16 cellular contexts compared by ENCODE assay signal in the genomic region with DNA sequence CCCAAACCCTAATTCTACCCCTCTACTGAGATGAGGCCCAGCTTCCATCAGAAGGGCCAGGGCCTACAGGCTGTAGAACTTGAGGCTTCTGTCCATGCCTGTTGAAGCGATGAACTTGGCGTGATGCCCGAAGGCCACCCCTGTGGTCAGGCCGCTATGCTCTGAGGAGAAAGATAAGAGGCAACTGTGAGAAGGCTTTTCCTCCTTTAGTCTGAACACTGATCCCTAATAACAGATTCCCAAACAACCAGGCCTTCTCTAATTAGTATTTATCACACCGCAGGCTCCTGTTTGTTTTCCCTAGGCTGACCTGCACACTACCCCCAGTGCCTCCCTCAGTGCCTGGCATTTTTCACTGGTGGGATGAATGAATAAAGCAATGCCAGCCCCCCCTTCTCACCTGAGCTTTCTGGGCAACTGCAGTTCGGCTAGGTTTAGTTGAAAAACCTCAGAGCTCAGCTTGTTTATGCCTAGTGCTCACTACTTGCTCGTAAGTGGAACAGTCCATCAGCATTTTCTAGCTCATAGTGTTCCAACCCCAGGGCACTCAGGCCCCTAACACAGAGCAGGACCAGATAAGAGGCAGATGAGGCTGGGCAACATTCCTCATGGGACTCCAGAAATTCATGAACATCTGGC. TPM values are rescaled to one million over a fixed set of nuclear protein-coding genes. Genes with fewer than 3 reads are reported as not detected.
A peak's percentile ranks its signal among the peaks of the same experiment; 100 is the strongest.
DNase-seq lines count a peak whose midpoint lies in the region; ATAC-seq and TF ChIP-seq lines count a peak whose summit lies in the region.
"Had no signal": no experiment of that assay in that cellular context is flagged by ENCODE, and none has a peak within 500 bp of the region (broad histone marks: within the 10 kb centered on the region; RNA-seq: fewer than 3 reads in every experiment).

No MANE protein-coding gene starts in this region.

- H3K4me1 ChIP-seq in stomach: peaks cover 0 to 20% (median 11%) of the 10 kb centered on the region in 4 donors
- H3K4me1 ChIP-seq: vagina had no signal

- TF ChIP-seq POLR2A in erythroblast (IDR thresholded peaks at IDR 0.05; ENCODE audit: low read length) (no peak), stomach (IDR thresholded peaks at IDR 0.05) (no peak)

- H3K36me3 Mint-ChIP-seq in activated naive CD4-positive, alpha-beta T cell treated with anti-CD3 and anti-CD28 coated beads for 36 hours (ENCODE audit: low read depth): peaks cover 43% of the 10 kb centered on the region
- H3K36me3 Mint-ChIP-seq: activated naive CD8-positive, alpha-beta T cell had no signal

- no peaks in the 10 kb centered on the region for H3K27me3 ChIP-seq in stomach
- H3K27me3 ChIP-seq: vagina had no signal

- CTCF ChIA-PET in activated naive CD4-positive, alpha-beta T cell treated with anti-CD3 and anti-CD28 coated beads for 36 hours (lab: Charles Lee): interaction anchor here (1.2 to 1.6 kb wide), 2 partner anchors 14 to 60 kb away, joined by 3 read pairs; no protein-coding TSS in a partner anchor

- DNase-seq in activated naive CD4-positive, alpha-beta T cell treated with anti-CD3 and anti-CD28 coated beads for 36 hours: no peak
- DNase-seq in activated naive CD4-positive, alpha-beta T cell treated with anti-CD3 and anti-CD28 coated beads, Interleukin-2, amount 50 U/mL, for 16 hours: no peak
- DNase-seq in erythroblast (lab: John Stamatoyannopoulos, UW): peak; percentile 88 to 90
- DNase-seq in stomach: peak; percentile 50
- DNase-seq in HPDE6-E6E7 (ENCODE audit: extremely low spot score): no peak
- DNase-seq: ACHN, KBM-7, NCI-H1436 treated with DMSO at 0.1 percent for 48 hours, NCI-H524 treated with DMSO at 0.1 percent for 48 hours, posterior cingulate gyrus, RPMI8226, T-helper 9 cell had no signal

- H3K9me3 ChIP-seq in stomach: no peaks in the 10 kb centered on the region
- H3K9me3 ChIP-seq: vagina had no signal

- peaks cover 28 to 70% (median 66%) of the 10 kb centered on the region in 4 donors for H3K36me3 ChIP-seq in stomach

- no peak overlapping the region for H3K4me3 ChIP-seq in stomach
- H3K4me3 ChIP-seq: vagina had no signal

- intact Hi-C loops in activated naive CD4-positive, alpha-beta T cell treated with anti-CD3 and anti-CD28 coated beads for 36 hours (cut with micrococcal nuclease): no loop called here
- intact Hi-C loops in stomach (cut with DNase I; ENCODE audit: low total_unique reads): no loop called here

- no peak for TF ChIP-seq CTCF in stomach (IDR thresholded peaks at IDR 0.05)

- no peak for TF ChIP-seq EP300 in stomach (IDR thresholded peaks at IDR 0.05)

- no peaks in the 10 kb centered on the region for H3K27me3 Mint-ChIP-seq in activated naive CD4-positive, alpha-beta T cell treated with anti-CD3 and anti-CD28 coated beads for 36 hours (ENCODE audit: low read depth)
- H3K27me3 Mint-ChIP-seq: activated naive CD8-positive, alpha-beta T cell had no signal

- H3K9me3 Mint-ChIP-seq in activated naive CD4-positive, alpha-beta T cell treated with anti-CD3 and anti-CD28 coated beads for 36 hours: no peaks in the 10 kb centered on the region

- H3K4me3 Mint-ChIP-seq in activated naive CD4-positive, alpha-beta T cell treated with anti-CD3 and anti-CD28 coated beads for 36 hours: no peak overlapping the region
- H3K4me3 Mint-ChIP-seq: activated naive CD8-positive, alpha-beta T cell had no signal

- H3K27ac Mint-ChIP-seq in activated naive CD4-positive, alpha-beta T cell treated with anti-CD3 and anti-CD28 coated beads for 36 hours: peak overlapping the region; percentile 61
- H3K27ac Mint-ChIP-seq: activated naive CD8-positive, alpha-beta T cell had no signal

- 56 to 70% (median 64%) methylated on average over 7 of the region's 7 CpGs for WGBS in stomach, 5 donors

- no peak for ATAC-seq in HG02623 (IDR thresholded peaks at IDR 0.05; ENCODE audit: unreplicated experiment)

- peaks cover under 1% of the 10 kb centered on the region for H3K4me1 Mint-ChIP-seq in activated naive CD4-positive, alpha-beta T cell treated with anti-CD3 and anti-CD28 coated beads for 36 hours (ENCODE audit: low read depth)

- H3K27ac ChIP-seq in stomach: no peak overlapping the region
- H3K27ac ChIP-seq: vagina had no signal

RNA-seq across cellular contexts. Expression of gene PRPF19, which starts 15.2 kb away (rescaled TPM):
- 100 to 1,000 TPM; 108 to 119 TPM for total RNA-seq in activated naive CD4-positive, alpha-beta T cell treated with anti-CD3 and anti-CD28 coated beads for 36 hours
- 10 to 100 TPM in 4 of 5 donors, 1 to 10 TPM in 1; 3.5 to 71.9 (median 41.9) TPM for total RNA-seq in stomach
- polyA plus RNA-seq in stomach: 10 to 100 TPM; 54.7 to 86.1 (median 67.2) TPM

RNA-seq across cellular contexts. Expression of gene TMEM109, which starts 22.7 kb away (rescaled TPM):
- total RNA-seq in activated naive CD4-positive, alpha-beta T cell treated with anti-CD3 and anti-CD28 coated beads for 36 hours: 100 to 1,000 TPM in 1 of 2 experiments, 10 to 100 TPM in 1; 94.0 to 103 TPM
- total RNA-seq in stomach: 10 to 100 TPM; 27.4 to 97.0 (median 80.8) TPM
- polyA plus RNA-seq in stomach: 100 to 1,000 TPM in 1 of 3 donors, 10 to 100 TPM in 2; 31.2 to 122 (median 50.1) TPM

RNA-seq across cellular contexts. Expression of gene ZP1, which starts 23.9 kb away (rescaled TPM):
- not detected for total RNA-seq in activated naive CD4-positive, alpha-beta T cell treated with anti-CD3 and anti-CD28 coated beads for 36 hours
- total RNA-seq in stomach: under 1 TPM in 1 of 5 donors, not detected in 4; 0.72 TPM
- 1 to 10 TPM in 2 of 3 donors, under 1 TPM in 1; 0.43 to 8.6 (median 4.1) TPM for polyA plus RNA-seq in stomach
- total RNA-seq: mononuclear cell, vagina had no signal

RNA-seq across cellular contexts. Expression of gene TMEM132A, which starts 33.0 kb away (rescaled TPM):
- 1 to 10 TPM; 1.2 to 2.3 TPM for total RNA-seq in activated naive CD4-positive, alpha-beta T cell treated with anti-CD3 and anti-CD28 coated beads for 36 hours
- total RNA-seq in stomach: 100 to 1,000 TPM in 1 of 5 donors, 10 to 100 TPM in 3, 1 to 10 TPM in 1; 8.4 to 142 (median 29.2) TPM
- polyA plus RNA-seq in stomach: 10 to 100 TPM in 2 of 3 donors, 1 to 10 TPM in 1; 8.4 to 62.9 (median 25.2) TPM

RNA-seq across cellular contexts. Expression of gene PTGDR2, which starts 35.5 kb away (rescaled TPM):
- total RNA-seq in activated naive CD4-positive, alpha-beta T cell treated with anti-CD3 and anti-CD28 coated beads for 36 hours: under 1 TPM; 0.14 to 0.17 TPM
- 10 to 100 TPM in 3 of 5 donors, not detected in 2; 11.9 to 67.8 (median 27.7) TPM for total RNA-seq in stomach
- 10 to 100 TPM in 1 of 3 donors, 1 to 10 TPM in 2; 2.1 to 12.7 (median 8.2) TPM for polyA plus RNA-seq in stomach

Comparison
In these comparisons a context has a peak if more than half of its experiments do, and no peak if none do; other contexts are left out.
1. DNase-seq: peak in erythroblast (2 of 2) and stomach (single experiment); none in activated naive CD4-positive, alpha-beta T cell treated with anti-CD3 and anti-CD28 coated beads for 36 hours (single experiment), activated naive CD4-positive, alpha-beta T cell treated with anti-CD3 and anti-CD28 coated beads, Interleukin-2, amount 50 U/mL, for 16 hours (single experiment) and HPDE6-E6E7 (single experiment).